18 cellular contexts compared by ENCODE assay signal in the genomic region with DNA sequence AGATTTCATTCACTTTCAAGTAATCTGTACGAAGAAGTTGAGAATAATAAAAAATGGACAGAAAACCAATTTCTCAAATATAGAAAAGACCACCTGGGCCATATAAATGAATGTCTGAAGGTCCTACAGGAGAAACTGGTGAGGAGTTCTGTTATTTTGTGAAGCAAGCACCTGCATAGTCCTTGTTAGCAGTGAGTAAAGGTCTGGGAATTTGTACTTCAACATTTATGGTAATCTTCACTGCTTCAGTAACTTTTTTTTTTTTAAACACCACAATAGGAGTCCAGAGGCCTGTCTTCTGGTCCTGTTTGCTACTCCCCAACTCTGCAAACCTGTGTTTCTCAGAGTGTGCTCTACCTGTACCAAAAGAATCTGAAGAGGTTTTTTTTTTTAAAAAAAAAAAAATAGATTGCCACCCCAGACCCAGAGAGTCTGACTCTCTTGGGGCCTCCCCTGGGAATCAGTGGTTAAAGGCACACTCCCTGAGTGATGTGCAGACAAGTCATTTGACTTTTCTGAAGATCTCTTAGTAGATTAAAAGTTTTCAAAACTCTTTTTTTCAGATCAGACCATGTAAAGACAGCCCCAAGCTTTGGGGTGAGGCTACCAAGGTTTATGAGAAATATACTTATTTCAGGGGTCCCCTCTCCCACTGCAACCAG. TPM values are rescaled to one million over a fixed set of nuclear protein-coding genes. Genes with fewer than 3 reads are reported as not detected.
DNase-seq lines count a peak whose midpoint lies in the region; ATAC-seq, FAIRE-seq and TF ChIP-seq lines count a peak whose summit lies in the region.
"Had no signal": no experiment of that assay in that cellular context is flagged by ENCODE, and none has a peak within 500 bp of the region (broad histone marks: within the 10 kb centered on the region; RNA-seq: fewer than 3 reads in every experiment).

No MANE protein-coding gene starts in this region.

- H3K79me1 ChIP-seq in mesenchymal stem cell (replicated peaks; ENCODE audit: low read length, poor library complexity, severe bottlenecking), result no peaks in the 10 kb centered on the region

- H3K4me3 ChIP-seq in OCI-LY3 (ENCODE audit: low read length) (no peak overlapping the region), bronchial epithelial cell (ENCODE audit: low read depth, low read length) (no peak overlapping the region), mesenchymal stem cell (ENCODE audit: insufficient read depth in 1 of 2, low read depth in 1 of 2, low read length in 2 of 2) (no peak overlapping the region)
- H3K4me3 ChIP-seq: coronary artery, pancreas, upper lobe of right lung had no signal

- no CpG with 5 or more reads among the region's 1 CpG for WGBS in mesenchymal stem cell

- no peaks in the 10 kb centered on the region for H4K20me1 ChIP-seq in OCI-LY3 (ENCODE audit: insufficient read depth, low read length)

- DNase-seq in Daoy (ENCODE audit: low read depth) (peak; percentile 48), bronchial epithelial cell (ENCODE audit: low read depth) (peak; percentile 65), mesenchymal stem cell (peak; percentile 23)
- no peak for DNase-seq in activated CD4-positive, CD25-positive, alpha-beta regulatory T cell (lab: John Stamatoyannopoulos, UW)
- DNase-seq in activated effector memory CD4-positive, alpha-beta T cell treated with Interleukin-2 at 50 U/mL for 16 hours, result no peak
- DNase-seq in effector CD4-positive, alpha-beta T cell, result no peak
- DNase-seq: GDM1; Karpas-422; left colon; NCI-H510A; pancreas; stimulated activated naive CD8-positive, alpha-beta T cell treated with anti-CD3 and anti-CD28 coated beads, Interleukin-15, Interleukin-2, amounts not matched to agents 100 U/mL and 50 U/mL, for 24 hours; upper lobe of right lung had no signal

- H4K8ac ChIP-seq in mesenchymal stem cell (ENCODE audit: low read length), result no peak overlapping the region

- H2BK5ac ChIP-seq in mesenchymal stem cell (ENCODE audit: low read depth, low read length, poor library complexity, severe bottlenecking), result no peak overlapping the region

- H3K4me1 ChIP-seq in OCI-LY3 (ENCODE audit: low read length) (peaks cover 23% of the 10 kb centered on the region), mesenchymal stem cell (ENCODE audit: control insufficient read depth, insufficient read depth, low read depth, low read length) (peaks cover 7% of the 10 kb centered on the region)
- H3K4me1 ChIP-seq: pancreas, upper lobe of right lung had no signal

- H2BK12ac ChIP-seq in mesenchymal stem cell (ENCODE audit: low read length in 2 of 2), result no peak overlapping the region

- H3K27me3 ChIP-seq in OCI-LY3 (ENCODE audit: low read depth, low read length) (no peaks in the 10 kb centered on the region), bronchial epithelial cell (ENCODE audit: control insufficient read depth, insufficient read depth, low read length) (peaks cover 3% of the 10 kb centered on the region), mesenchymal stem cell (ENCODE audit: control insufficient read depth in 1 of 2, insufficient read depth in 1 of 2, low read length in 2 of 2) (no peaks in the 10 kb centered on the region)
- H3K27me3 ChIP-seq: pancreas, upper lobe of right lung had no signal

- H3K27ac ChIP-seq in OCI-LY3 (ENCODE audit: low read length), result no peak overlapping the region
- H3K27ac ChIP-seq in mesenchymal stem cell (ENCODE audit: low read length, poor library complexity, severe bottlenecking), result peak overlapping the region; percentile 88
- H3K27ac ChIP-seq: coronary artery, pancreas, upper lobe of right lung had no signal

- H3K4me2 ChIP-seq in OCI-LY3 (ENCODE audit: low read length) (peak overlapping the region; percentile 16; the same call in 1 of the 2 replicates), mesenchymal stem cell (ENCODE audit: low read length, poor library complexity, severe bottlenecking) (no peak overlapping the region)

- no peak overlapping the region for H2BK120ac ChIP-seq in mesenchymal stem cell (ENCODE audit: low read depth, low read length)

- no peak overlapping the region for H3K18ac ChIP-seq in mesenchymal stem cell (ENCODE audit: low read depth in 1 of 2, low read length in 2 of 2)

- H2BK15ac ChIP-seq in mesenchymal stem cell (ENCODE audit: low read depth, poor library complexity, severe bottlenecking), result no peak overlapping the region

- no peak overlapping the region for H4K91ac ChIP-seq in mesenchymal stem cell (ENCODE audit: low read length)

- TF ChIP-seq CTCF in OCI-LY3 (IDR thresholded peaks at IDR 0.05; ENCODE audit: low read depth, low read length), result no peak
- no peak for TF ChIP-seq CTCF in bronchial epithelial cell (IDR thresholded peaks at IDR 0.05; ENCODE audit: insufficient read depth, low read length, severe bottlenecking)

- H3K79me2 ChIP-seq in OCI-LY3 (ENCODE audit: low read length), result no peaks in the 10 kb centered on the region

- H2AK5ac ChIP-seq in mesenchymal stem cell (ENCODE audit: low read length, severe bottlenecking), result peak overlapping the region; percentile 94

- no peak for ATAC-seq in GM19035 (IDR thresholded peaks at IDR 0.05; ENCODE audit: unreplicated experiment)
- ATAC-seq: left colon; pancreas; stimulated activated naive CD8-positive, alpha-beta T cell treated with anti-CD3 and anti-CD28 coated beads, Interleukin-15, Interleukin-2, amounts not matched to agents 100 U/mL and 50 U/mL, for 24 hours; upper lobe of right lung had no signal

- H3K23ac ChIP-seq in mesenchymal stem cell (ENCODE audit: low read length in 2 of 2), result no peak overlapping the region

- no peaks in the 10 kb centered on the region for H3K36me3 ChIP-seq in OCI-LY3 (replicated peaks; ENCODE audit: low read depth, low read length)
- H3K36me3 ChIP-seq in bronchial epithelial cell (ENCODE audit: control insufficient read depth, insufficient read depth, low read length), result no peaks in the 10 kb centered on the region
- H3K36me3 ChIP-seq in mesenchymal stem cell (ENCODE audit: control insufficient read depth in 1 of 2, insufficient read depth in 2 of 2, low read depth in 1 of 2, low read length in 2 of 2), result no peaks in the 10 kb centered on the region
- H3K36me3 ChIP-seq: pancreas, upper lobe of right lung had no signal

- no peak overlapping the region for H3K9ac ChIP-seq in OCI-LY3 (ENCODE audit: low read length)
- no peak overlapping the region for H3K9ac ChIP-seq in mesenchymal stem cell (ENCODE audit: low read length)

- no peak overlapping the region for H3K4ac ChIP-seq in mesenchymal stem cell (ENCODE audit: low read depth in 1 of 2, low read length in 2 of 2)

- H2AFZ ChIP-seq in OCI-LY3 (ENCODE audit: low read depth, low read length), result no peak overlapping the region
- no peak overlapping the region for H2AFZ ChIP-seq in mesenchymal stem cell (ENCODE audit: low read depth, low read length)

- H3K9me3 ChIP-seq in OCI-LY3 (ENCODE audit: insufficient read depth, low read length) (no peaks in the 10 kb centered on the region), mesenchymal stem cell (ENCODE audit: control insufficient read depth, low read length) (no peaks in the 10 kb centered on the region)
- H3K9me3 ChIP-seq: pancreas, upper lobe of right lung had no signal

- no peak for FAIRE-seq in bronchial epithelial cell (lab: Jason Lieb, UNC)
- FAIRE-seq: pancreas had no signal

- no peak overlapping the region for H3K14ac ChIP-seq in mesenchymal stem cell (ENCODE audit: low read length in 2 of 2)

RNA-seq across cellular contexts. Expression of a gene that starts 55.5 kb away (rescaled TPM):
- total RNA-seq in Daoy (2014; rRNA removed; shearing (Covaris generic)), result not detected in 2 replicates
- not detected in 2 replicates for total RNA-seq in bronchial epithelial cell
- not detected for polyA plus RNA-seq in mesenchymal stem cell (2013, experiment 1 of 2)
- polyA plus RNA-seq in mesenchymal stem cell (2013, experiment 2 of 2), result 0.10 TPM
- total RNA-seq: activated T-helper 1 cell treated with anti-CD3 and anti-CD28 coated beads, Interleukin-12 subunit alpha, Interleukin-12 subunit beta, Interleukin-2, Interleukin-4 antibody, amounts not matched to agents 30 ng/mL and 10 ng/mL and 1 ng/mL, durations not matched to agents 14 hours and 24 hours and 36 hours; left colon; upper lobe of right lung had no signal
- polyA plus RNA-seq: esophagus had no signal

Comparison
In these comparisons a context has a peak if more than half of its experiments do, and no peak if none do; other contexts are left out.
1. DNase-seq: peak in Daoy (single experiment), bronchial epithelial cell (single experiment) and mesenchymal stem cell (single experiment); none in activated CD4-positive, CD25-positive, alpha-beta regulatory T cell (0 of 4), activated effector memory CD4-positive, alpha-beta T cell treated with Interleukin-2 at 50 U/mL for 16 hours (single experiment) and effector CD4-positive, alpha-beta T cell (single experiment).